ENCODE assay signal across 8 cellular contexts in genomic region chr15:81480645-81481053, GRCh38.
DNase-seq lines count a peak whose midpoint lies in the region; ATAC-seq and TF ChIP-seq lines count a peak whose summit lies in the region.

No MANE protein-coding gene starts in this region.

- TF ChIP-seq CTCF in prostate gland (IDR thresholded peaks at IDR 0.05), result peak; percentile 73 to 97 (median 84)

- H3K4me3 Mint-ChIP-seq in activated CD4-positive, alpha-beta memory T cell treated with anti-CD3 and anti-CD28 coated beads for 36 hours, result no peak overlapping the region

- no peaks in the 10 kb centered on the region for H3K4me1 ChIP-seq in prostate gland (replicated peaks)

- H3K27ac ChIP-seq in prostate gland, result no peak overlapping the region

- WGBS in prostate gland, result 46% methylated on average over 7 of the region's 7 CpGs

- peak; percentile 49 for ATAC-seq in HG02981 (IDR thresholded peaks at IDR 0.05; ENCODE audit: unreplicated experiment)
- peak; percentile 87 for ATAC-seq in Right ventricle myocardium superior (ENCODE audit: poor library complexity)
- ATAC-seq in GM21526 (IDR thresholded peaks at IDR 0.05; ENCODE audit: low FRiP score, unreplicated experiment), result no peak

- no peaks in the 10 kb centered on the region for H3K4me1 Mint-ChIP-seq in activated CD4-positive, alpha-beta memory T cell treated with anti-CD3 and anti-CD28 coated beads for 36 hours (ENCODE audit: low read depth)

- H3K36me3 ChIP-seq in prostate gland, result no peaks in the 10 kb centered on the region

- no peak overlapping the region for H3K4me3 ChIP-seq in prostate gland

- POLR2A ChIA-PET in activated CD4-positive, alpha-beta memory T cell treated with anti-CD3 and anti-CD28 coated beads for 36 hours (lab: Charles Lee), result no interaction called here

- H3K9me3 Mint-ChIP-seq in activated CD4-positive, alpha-beta memory T cell treated with anti-CD3 and anti-CD28 coated beads for 36 hours, result no peaks in the 10 kb centered on the region

- intact Hi-C loops in Right ventricle myocardium superior (cut with DNase I) (loop anchor here (5.0 to 10.0 kb wide), 2 partner anchors 454 to 567 kb away; partner anchors contain the start of gene MEX3B), prostate gland (cut with DNase I) (loop anchor here (5.0 to 10.0 kb wide), 5 partner anchors 344 to 724 kb away; partner anchors contain the start of gene MEX3B)
- intact Hi-C loops in activated CD4-positive, alpha-beta memory T cell treated with anti-CD3 and anti-CD28 coated beads for 36 hours (cut with micrococcal nuclease), result loop anchor here (1.0 to 2.0 kb wide), 3 partner anchors 459 to 718 kb away; no protein-coding TSS in a partner anchor

- DNase-seq in DMS53 treated with DMSO at 0.1 percent for 48 hours (lab: John Stamatoyannopoulos, UW; ENCODE audit: unreplicated experiment) (peak; percentile 41), NCI-H524 treated with DMSO at 0.1 percent for 48 hours (lab: John Stamatoyannopoulos, UW) (peak; percentile 3), Right ventricle myocardium superior (no peak), prostate gland (ENCODE audit: low spot score) (peak; percentile 56)
- DNase-seq in activated T-cell treated with anti-CD3 and anti-CD28 coated beads, Interleukin-2, amount 50 U/mL, for 48 hours, result peak; percentile 26 to 29
- DNase-seq in activated CD4-positive, alpha-beta memory T cell treated with anti-CD3 and anti-CD28 coated beads for 36 hours, result no peak

- no peak overlapping the region for H3K27ac Mint-ChIP-seq in activated CD4-positive, alpha-beta memory T cell treated with anti-CD3 and anti-CD28 coated beads for 36 hours

- H3K27me3 ChIP-seq in prostate gland (replicated peaks; ENCODE audit: insufficient read depth), result no peaks in the 10 kb centered on the region

- H3K36me3 Mint-ChIP-seq in activated CD4-positive, alpha-beta memory T cell treated with anti-CD3 and anti-CD28 coated beads for 36 hours, result no peaks in the 10 kb centered on the region

- CTCF ChIA-PET in activated CD4-positive, alpha-beta memory T cell treated with anti-CD3 and anti-CD28 coated beads for 36 hours (lab: Charles Lee), result interaction anchor here (0.6 to 1.9 kb wide), 7 partner anchors 10 to 716 kb away, joined by 3 to 6 read pairs (median 4); no protein-coding TSS in a partner anchor

- no peaks in the 10 kb centered on the region for H3K27me3 Mint-ChIP-seq in activated CD4-positive, alpha-beta memory T cell treated with anti-CD3 and anti-CD28 coated beads for 36 hours

- no peak for TF ChIP-seq POLR2A in prostate gland (IDR thresholded peaks at IDR 0.05)

- H3K9me3 ChIP-seq in prostate gland, result no peaks in the 10 kb centered on the region

Comparison
In these comparisons a context has a peak if more than half of its experiments do, and no peak if none do; other contexts are left out.
1. DNase-seq: peak in DMS53 treated with DMSO at 0.1 percent for 48 hours (single experiment), NCI-H524 treated with DMSO at 0.1 percent for 48 hours (single experiment), activated T-cell treated with anti-CD3 and anti-CD28 coated beads, Interleukin-2, amount 50 U/mL, for 48 hours (2 of 2) and prostate gland (single experiment); none in Right ventricle myocardium superior (single experiment) and activated CD4-positive, alpha-beta memory T cell treated with anti-CD3 and anti-CD28 coated beads for 36 hours (single experiment).